Comparison of ENCODE assay signal across 19 cellular contexts in the genomic region with DNA sequence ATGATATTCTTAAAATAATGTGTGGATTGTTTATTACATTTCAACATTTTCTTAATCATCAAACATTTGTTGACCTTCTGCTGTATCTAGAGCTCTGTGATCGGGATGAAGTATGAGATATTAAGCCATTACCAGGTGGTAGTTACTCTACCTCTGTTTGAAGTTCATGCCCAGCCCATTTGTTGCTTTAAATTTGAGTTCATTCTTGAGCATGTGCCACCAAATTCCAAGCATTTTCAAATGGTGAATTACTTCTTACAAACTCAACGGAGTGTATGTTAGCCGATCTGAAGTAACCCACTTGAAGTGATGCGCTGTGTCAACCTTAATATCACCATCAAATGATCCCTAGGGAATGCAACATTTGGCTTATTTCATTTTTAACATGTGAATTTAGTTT. TPM values are rescaled to one million over a fixed set of nuclear protein-coding genes. Genes with fewer than 3 reads are reported as not detected.
DNase-seq lines count a peak whose midpoint lies in the region; ATAC-seq, FAIRE-seq and TF ChIP-seq lines count a peak whose summit lies in the region.
"Had no signal": no experiment of that assay in that cellular context is flagged by ENCODE, and none has a peak within 500 bp of the region (broad histone marks: within the 10 kb centered on the region; RNA-seq: fewer than 3 reads in every experiment).

No MANE protein-coding gene starts in this region.

- no peaks in the 10 kb centered on the region for H3K79me2 ChIP-seq in PC-3 (ENCODE audit: low read length)

- H3K9me2 ChIP-seq in PC-3 (replicated peaks; ENCODE audit: low read length), result no peaks in the 10 kb centered on the region

- TF ChIP-seq CTCF in PC-3 (conservative IDR thresholded peaks at IDR 0.05; ENCODE audit: low read depth, low read length) (no peak), bronchial epithelial cell (IDR thresholded peaks at IDR 0.05; ENCODE audit: insufficient read depth, low read length, severe bottlenecking) (no peak), gastrocnemius medialis (IDR thresholded peaks at IDR 0.05 in 4 of 5, conservative IDR thresholded peaks at IDR 0.05 in 1 of 5) (no peak)

- H3K9me3 ChIP-seq in PC-3 (ENCODE audit: low read length) (no peaks in the 10 kb centered on the region), gastrocnemius medialis (no peaks in the 10 kb centered on the region)
- H3K9me3 ChIP-seq: Peyer's patch had no signal

- DNase-seq in PC-3 (peak; percentile 53), bronchial epithelial cell (ENCODE audit: low read depth) (peak; percentile 62), kidney tubule cell (ENCODE audit: low spot score) (peak; percentile 58), cardiac septum (ENCODE audit: low spot score) (no peak), gastrocnemius medialis (no peak), medulla oblongata (ENCODE audit: extremely low spot score) (no peak), NCI-H2196 treated with DMSO at 0.1 percent for 48 hours (lab: John Stamatoyannopoulos, UW; ENCODE audit: unreplicated experiment) (no peak)
- DNase-seq: DMS79 treated with DMSO at 0.1 percent for 48 hours, NCI-H1092 treated with DMSO at 0.1 percent for 48 hours, NCI-H1694, NCI-H2107, NCI-H446, NCI-H526 treated with DMSO at 0.1 percent for 48 hours, Peyer's patch had no signal

- H3K4me2 ChIP-seq in PC-3 (ENCODE audit: low read length), result peak overlapping the region; percentile 72

- H3K36me3 ChIP-seq in PC-3 (ENCODE audit: low read depth, low read length) (no peaks in the 10 kb centered on the region), bronchial epithelial cell (ENCODE audit: control insufficient read depth, insufficient read depth, low read length) (no peaks in the 10 kb centered on the region), gastrocnemius medialis (no peaks in the 10 kb centered on the region)
- H3K36me3 ChIP-seq: Peyer's patch had no signal

- BruUV-seq in PC-3 (replicated peaks; lab: Mats Ljungman, UMichigan), result no TSS peak

- no peak overlapping the region for H3K4me3 ChIP-seq in PC-3 (ENCODE audit: low read length)
- no peak overlapping the region for H3K4me3 ChIP-seq in bronchial epithelial cell (ENCODE audit: low read depth, low read length)
- no peak overlapping the region for H3K4me3 ChIP-seq in gastrocnemius medialis
- H3K4me3 ChIP-seq: Peyer's patch had no signal

- H2AFZ ChIP-seq in PC-3 (ENCODE audit: low read length), result no peak overlapping the region

- H3K4me1 ChIP-seq in PC-3 (ENCODE audit: insufficient read depth, low read length) (peaks cover 15% of the 10 kb centered on the region), gastrocnemius medialis (no peaks in the 10 kb centered on the region)
- H3K4me1 ChIP-seq: Peyer's patch had no signal

- peaks cover 6% of the 10 kb centered on the region for H3F3A ChIP-seq in PC-3 (ENCODE audit: low read length, unreplicated experiment)

- intact Hi-C loops in PC-3 (cut with micrococcal nuclease) (no loop called here), cardiac septum (cut with DNase I) (no loop called here), gastrocnemius medialis (cut with DNase I; ENCODE audit: low total_unique reads) (no loop called here)

- H4K20me1 ChIP-seq in PC-3 (ENCODE audit: low read length), result no peaks in the 10 kb centered on the region

- no peak for FAIRE-seq in bronchial epithelial cell (lab: Jason Lieb, UNC)

- no peak for TF ChIP-seq POLR2A in gastrocnemius medialis (IDR thresholded peaks at IDR 0.05)

- in situ Hi-C loops in gastrocnemius medialis (cut with MboI; ENCODE audit: low sequenced_read_pairs in 4 of 4), result no loop called here

- H3K27me3 ChIP-seq in PC-3 (ENCODE audit: low read length) (no peaks in the 10 kb centered on the region), bronchial epithelial cell (ENCODE audit: control insufficient read depth, insufficient read depth, low read length) (no peaks in the 10 kb centered on the region), gastrocnemius medialis (no peaks in the 10 kb centered on the region)
- H3K27me3 ChIP-seq: Peyer's patch had no signal

- peak; percentile 33; the same call in 1 of the 2 replicates for ATAC-seq in PC-3
- no peak for ATAC-seq in gastrocnemius medialis
- ATAC-seq: Right ventricle myocardium inferior had no signal

- peak overlapping the region; percentile 50; the same call in 1 of the 2 replicates for H3K27ac ChIP-seq in PC-3 (ENCODE audit: low read length)
- H3K27ac ChIP-seq in gastrocnemius medialis, result no peak overlapping the region
- H3K27ac ChIP-seq: Peyer's patch had no signal

- CTCF ChIA-PET in PC-3 (lab: Charles Lee), result no interaction called here

- POLR2A ChIA-PET in PC-3 (lab: Charles Lee; ENCODE audit: unreplicated experiment), result no interaction called here

- no peak overlapping the region for H3K9ac ChIP-seq in PC-3 (ENCODE audit: low read length)

RNA-seq across cellular contexts. Expression of gene DTHD1, which starts 7.3 kb away (rescaled TPM):
- total RNA-seq in PC-3 (2014; rRNA removed) (not detected in 2 replicates), bronchial epithelial cell (under 0.01 TPM in 2 replicates), cardiac septum (0.08 TPM), gastrocnemius medialis (under 1 TPM in 1 of 4 donors, not detected in 3; 0.10 TPM)
- total RNA-seq: B cell, G401, H4, LHCN-M2, Right ventricle myocardium inferior had no signal

RNA-seq across cellular contexts. Expression of gene ARAP2, which starts 29.8 kb away (rescaled TPM):
- 12.5 and 13.2 TPM in 2 replicates for total RNA-seq in PC-3 (2014; rRNA removed)
- 46.3 and 62.9 TPM in 2 replicates for total RNA-seq in bronchial epithelial cell
- total RNA-seq in cardiac septum, result 6.6 TPM
- 10 to 100 TPM in 1 of 4 donors, 1 to 10 TPM in 1, under 1 TPM in 2; 0.32 to 10.3 (median 1.1) TPM for total RNA-seq in gastrocnemius medialis
- total RNA-seq: G401, LHCN-M2 had no signal

Comparison
In these comparisons a context has a peak if more than half of its experiments do, and no peak if none do; other contexts are left out.
1. DNase-seq: peak in PC-3 (single experiment), bronchial epithelial cell (single experiment) and kidney tubule cell (single experiment); none in cardiac septum (single experiment), gastrocnemius medialis (0 of 2), medulla oblongata (single experiment) and NCI-H2196 treated with DMSO at 0.1 percent for 48 hours (single experiment).